Comparison of ENCODE assay signal across 11 cellular contexts in the genomic region with DNA sequence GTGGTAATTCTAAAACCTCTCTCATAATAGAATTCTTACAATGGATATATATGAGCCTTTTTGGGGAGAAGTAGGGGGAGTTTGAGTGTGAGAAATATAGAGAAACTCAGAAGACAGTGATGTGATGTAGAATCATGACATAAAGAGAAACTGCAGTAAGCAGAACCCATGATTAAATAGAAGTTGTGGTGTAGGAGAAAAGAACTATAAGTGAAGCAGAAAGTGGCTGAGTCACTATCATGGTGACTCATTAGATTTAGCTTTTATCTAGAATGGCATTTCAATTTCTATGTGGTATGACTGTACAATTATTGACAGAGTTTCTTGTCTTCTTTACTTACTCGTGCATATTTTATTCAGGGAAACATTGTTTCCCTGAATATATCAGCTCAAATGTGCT.
DNase-seq lines count a peak whose midpoint lies in the region; ATAC-seq and TF ChIP-seq lines count a peak whose summit lies in the region.
"Had no signal": no experiment of that assay in that cellular context is flagged by ENCODE, and none has a peak within 500 bp of the region (broad histone marks: within the 10 kb centered on the region; RNA-seq: fewer than 3 reads in every experiment).

No MANE protein-coding gene starts in this region.

- DNase-seq in NCI-H460 (ENCODE audit: extremely low read depth, low read depth) (peak; percentile 69), choroid plexus epithelial cell (ENCODE audit: low read depth) (peak; percentile 5), retinal pigment epithelial cell (ENCODE audit: low read depth) (peak; percentile 54), nucleus accumbens (lab: John Stamatoyannopoulos, UW) (no peak), left cardiac atrium (no peak)
- DNase-seq: islet precursor cell, Right ventricle myocardium superior had no signal

- no peak overlapping the region for H3K4me3 ChIP-seq in choroid plexus epithelial cell (ENCODE audit: low read depth, low read length)
- H3K4me3 ChIP-seq in retinal pigment epithelial cell (ENCODE audit: low read length), result no peak overlapping the region

- intact Hi-C loops in left cardiac atrium (cut with DNase I), result no loop called here

- ATAC-seq in GM18868 (IDR thresholded peaks at IDR 0.05; ENCODE audit: unreplicated experiment), result peak; percentile 85
- ATAC-seq in HG02885 (IDR thresholded peaks at IDR 0.05; ENCODE audit: poor library complexity, unreplicated experiment), result no peak
- no peak for ATAC-seq in GM21576 (IDR thresholded peaks at IDR 0.05; ENCODE audit: unreplicated experiment)
- no peak for ATAC-seq in left cardiac atrium
- ATAC-seq: WTC11 had no signal

- TF ChIP-seq CTCF in choroid plexus epithelial cell (conservative IDR thresholded peaks at IDR 0.05; ENCODE audit: low read depth, low read length), result no peak
- TF ChIP-seq CTCF in retinal pigment epithelial cell (conservative IDR thresholded peaks at IDR 0.05; ENCODE audit: low read depth, low read length), result no peak

Comparison
In these comparisons a context has a peak if more than half of its experiments do, and no peak if none do; other contexts are left out.
1. DNase-seq: peak in NCI-H460 (single experiment), choroid plexus epithelial cell (single experiment) and retinal pigment epithelial cell (single experiment); none in nucleus accumbens (0 of 56) and left cardiac atrium (single experiment).